ENCODE assay signal across 9 cellular contexts in the genomic region with DNA sequence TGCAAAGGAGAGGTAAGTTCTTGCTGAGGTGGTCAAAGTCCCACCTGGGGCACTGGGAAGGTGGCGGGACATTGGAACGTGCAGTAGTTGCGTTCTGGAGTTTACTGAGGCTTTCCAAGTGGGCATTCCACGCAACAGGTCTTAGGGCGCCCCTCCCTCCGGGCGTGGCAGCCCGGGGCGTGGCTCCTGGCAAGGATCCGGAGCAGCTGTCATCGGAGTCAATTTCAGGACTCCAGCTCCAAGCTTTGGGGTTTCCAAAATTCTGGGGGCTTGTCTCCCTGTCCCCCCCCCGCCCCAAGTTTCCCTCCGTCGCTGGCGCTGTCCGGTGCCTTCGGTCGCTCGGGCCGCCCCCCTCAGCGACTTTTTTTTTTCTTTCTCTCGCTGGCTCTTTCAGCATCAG. TPM values are rescaled to one million over a fixed set of nuclear protein-coding genes. Genes with fewer than 3 reads are reported as not detected.
DNase-seq lines count a peak whose midpoint lies in the region; ATAC-seq and TF ChIP-seq lines count a peak whose summit lies in the region.
"Had no signal": no experiment of that assay in that cellular context is flagged by ENCODE, and none has a peak within 500 bp of the region (broad histone marks: within the 10 kb centered on the region; RNA-seq: fewer than 3 reads in every experiment).

No MANE protein-coding gene starts in this region.

- H3K9me2 ChIP-seq in OCI-LY7 (ENCODE audit: insufficient read depth, low read length) = no peaks in the 10 kb centered on the region

- peak overlapping the region; percentile 84 for H3K27ac ChIP-seq in OCI-LY7 (ENCODE audit: low read depth, low read length, poor library complexity, severe bottlenecking)

- H3K4me3 Mint-ChIP-seq in osteocyte (ENCODE audit: unreplicated experiment) = peak overlapping the region; percentile 81

- peaks cover 10% of the 10 kb centered on the region for H3K27me3 Mint-ChIP-seq in osteocyte (ENCODE audit: unreplicated experiment)

- H2AFZ ChIP-seq in OCI-LY7 (ENCODE audit: low read length) = peak overlapping the region; percentile 16; the same call in 1 of the 2 replicates

- H3K36me3 Mint-ChIP-seq in osteocyte (ENCODE audit: unreplicated experiment) = peaks cover 2% of the 10 kb centered on the region

- ATAC-seq in GM19351 (IDR thresholded peaks at IDR 0.05; ENCODE audit: unreplicated experiment) = no peak
- ATAC-seq in left lobe of liver = no peak

- intact Hi-C loops in OCI-LY7 (cut with micrococcal nuclease; ENCODE audit: unreplicated experiment) = loop anchor here (1.0 to 5.0 kb wide), 6 partner anchors 32 to 259 kb away; a partner anchor contains a TSS

- POLR2A ChIA-PET in OCI-LY7 (lab: Charles Lee) = interaction anchor here (0.6 to 9.9 kb wide), 10 partner anchors 9 to 194 kb away, joined by 3 to 72 read pairs (median 3); a partner anchor contains a TSS

- H3K36me3 ChIP-seq in OCI-LY7 (ENCODE audit: insufficient read depth, low read length) = peaks cover 29% of the 10 kb centered on the region

- H3K4me2 ChIP-seq in OCI-LY7 (ENCODE audit: low read length) = peak overlapping the region; percentile 76

- no TSS peak for BruUV-seq in OCI-LY7 (replicated peaks; lab: Mats Ljungman, UMichigan)

- H3K4me1 ChIP-seq in OCI-LY7 (ENCODE audit: insufficient read depth, low read length, poor library complexity, severe bottlenecking) = peaks cover 56% of the 10 kb centered on the region

- CTCF ChIA-PET in OCI-LY7 (lab: Charles Lee; ENCODE audit: unreplicated experiment) = interaction anchor here (0.6 to 1.2 kb wide), 2 partner anchors 32 to 257 kb away, joined by 3 read pairs; no protein-coding TSS in a partner anchor

- peak; percentile 30 for DNase-seq in activated T-cell treated with anti-CD3 and anti-CD28 coated beads, Interleukin-2, amount 50 U/mL, for 1 hour
- DNase-seq in activated T-cell treated with anti-CD3 and anti-CD28 coated beads for 4 hours (no peak), OCI-LY7 (ENCODE audit: low spot score) (peak; percentile 59), epithelial cell of esophagus (ENCODE audit: low read depth) (no peak), osteocyte (ENCODE audit: extremely low spot score, unreplicated experiment) (no peak), SK-N-DZ (ENCODE audit: low spot score) (no peak), left lobe of liver (ENCODE audit: low spot score) (no peak)

- no peaks in the 10 kb centered on the region for H3K9me3 ChIP-seq in OCI-LY7 (ENCODE audit: low read length)

- H3K27ac Mint-ChIP-seq in osteocyte (ENCODE audit: unreplicated experiment) = no peak overlapping the region

- peaks cover 35% of the 10 kb centered on the region for H3K79me2 ChIP-seq in OCI-LY7 (ENCODE audit: insufficient read depth, low read depth, low read length)

- no peaks in the 10 kb centered on the region for H3K9me3 Mint-ChIP-seq in osteocyte (ENCODE audit: unreplicated experiment)
- H3K9me3 Mint-ChIP-seq: activated naive CD4-positive, alpha-beta T cell treated with anti-CD3 and anti-CD28 coated beads, Interleukin-2, amount 50 U/mL, for 72 hours had no signal

- peak overlapping the region; percentile 77 for H3K4me3 ChIP-seq in OCI-LY7 (ENCODE audit: low read depth, low read length, poor library complexity, severe bottlenecking)
- peak overlapping the region; percentile 72 for H3K4me3 ChIP-seq in epithelial cell of esophagus (ENCODE audit: low read length)

- TF ChIP-seq CTCF in OCI-LY7 (conservative IDR thresholded peaks at IDR 0.05; ENCODE audit: low read length) (no peak), epithelial cell of esophagus (IDR thresholded peaks at IDR 0.05; ENCODE audit: insufficient read depth, low read depth, low read length, missing control alignments) (no peak), osteocyte (IDR thresholded peaks at IDR 0.05) (no peak)

- H3K4me1 Mint-ChIP-seq in osteocyte (ENCODE audit: unreplicated experiment) = peaks cover 23% of the 10 kb centered on the region

- H4K20me1 ChIP-seq in OCI-LY7 (ENCODE audit: insufficient read depth, low read length) = no peaks in the 10 kb centered on the region

RNA-seq across cellular contexts. Expression of a gene that starts 43.1 kb away (rescaled TPM):
- total RNA-seq in OCI-LY7 (2014; rRNA removed; shearing (Covaris generic)) = 105 and 117 TPM in 2 replicates
- total RNA-seq in OCI-LY7 (2022) (248 and 285 TPM in 2 replicates), osteocyte (66.5 and 69.8 TPM in 2 replicates), left lobe of liver (21.1 TPM)
- 122 and 134 TPM in 2 replicates for polyA plus RNA-seq in SK-N-DZ (2014; cell fraction: cytosol; rRNA removed)
- 113 and 125 TPM in 2 replicates for polyA plus RNA-seq in SK-N-DZ (2014; cell fraction: nucleus; rRNA removed)

Comparison
In these comparisons a context has a peak if more than half of its experiments do, and no peak if none do; other contexts are left out.
1. DNase-seq: peak in activated T-cell treated with anti-CD3 and anti-CD28 coated beads, Interleukin-2, amount 50 U/mL, for 1 hour (single experiment) and OCI-LY7 (single experiment); none in activated T-cell treated with anti-CD3 and anti-CD28 coated beads for 4 hours (single experiment), epithelial cell of esophagus (single experiment), osteocyte (single experiment), SK-N-DZ (single experiment) and left lobe of liver (single experiment).